Comparison of ENCODE assay signal across 1 cellular context in genomic region chr19:17843908-17844490, GRCh38.
TF ChIP-seq lines count a peak whose summit lies in the region.

No MANE protein-coding gene starts in this region.

TF ChIP-seq in H1, 55 proteins besides CTCF, POLR2A, EP300 and RAD21:
- TF ChIP-seq EZH2 (IDR thresholded peaks at IDR 0.05; ENCODE audit: low read depth, low read length, severe bottlenecking) = no peak
- TF ChIP-seq GTF2F1 (IDR thresholded peaks at IDR 0.05; ENCODE audit: borderline replicate concordance, low read depth, low read length) = no peak
- TF ChIP-seq, protein P1, sequence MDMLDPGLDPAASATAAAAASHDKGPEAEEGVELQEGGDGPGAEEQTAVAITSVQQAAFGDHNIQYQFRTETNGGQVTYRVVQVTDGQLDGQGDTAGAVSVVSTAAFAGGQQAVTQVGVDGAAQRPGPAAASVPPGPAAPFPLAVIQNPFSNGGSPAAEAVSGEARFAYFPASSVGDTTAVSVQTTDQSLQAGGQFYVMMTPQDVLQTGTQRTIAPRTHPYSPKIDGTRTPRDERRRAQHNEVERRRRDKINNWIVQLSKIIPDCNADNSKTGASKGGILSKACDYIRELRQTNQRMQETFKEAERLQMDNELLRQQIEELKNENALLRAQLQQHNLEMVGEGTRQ (IDR thresholded peaks at IDR 0.05; ENCODE audit: low read length) = no peak
- TF ChIP-seq, protein P2, sequence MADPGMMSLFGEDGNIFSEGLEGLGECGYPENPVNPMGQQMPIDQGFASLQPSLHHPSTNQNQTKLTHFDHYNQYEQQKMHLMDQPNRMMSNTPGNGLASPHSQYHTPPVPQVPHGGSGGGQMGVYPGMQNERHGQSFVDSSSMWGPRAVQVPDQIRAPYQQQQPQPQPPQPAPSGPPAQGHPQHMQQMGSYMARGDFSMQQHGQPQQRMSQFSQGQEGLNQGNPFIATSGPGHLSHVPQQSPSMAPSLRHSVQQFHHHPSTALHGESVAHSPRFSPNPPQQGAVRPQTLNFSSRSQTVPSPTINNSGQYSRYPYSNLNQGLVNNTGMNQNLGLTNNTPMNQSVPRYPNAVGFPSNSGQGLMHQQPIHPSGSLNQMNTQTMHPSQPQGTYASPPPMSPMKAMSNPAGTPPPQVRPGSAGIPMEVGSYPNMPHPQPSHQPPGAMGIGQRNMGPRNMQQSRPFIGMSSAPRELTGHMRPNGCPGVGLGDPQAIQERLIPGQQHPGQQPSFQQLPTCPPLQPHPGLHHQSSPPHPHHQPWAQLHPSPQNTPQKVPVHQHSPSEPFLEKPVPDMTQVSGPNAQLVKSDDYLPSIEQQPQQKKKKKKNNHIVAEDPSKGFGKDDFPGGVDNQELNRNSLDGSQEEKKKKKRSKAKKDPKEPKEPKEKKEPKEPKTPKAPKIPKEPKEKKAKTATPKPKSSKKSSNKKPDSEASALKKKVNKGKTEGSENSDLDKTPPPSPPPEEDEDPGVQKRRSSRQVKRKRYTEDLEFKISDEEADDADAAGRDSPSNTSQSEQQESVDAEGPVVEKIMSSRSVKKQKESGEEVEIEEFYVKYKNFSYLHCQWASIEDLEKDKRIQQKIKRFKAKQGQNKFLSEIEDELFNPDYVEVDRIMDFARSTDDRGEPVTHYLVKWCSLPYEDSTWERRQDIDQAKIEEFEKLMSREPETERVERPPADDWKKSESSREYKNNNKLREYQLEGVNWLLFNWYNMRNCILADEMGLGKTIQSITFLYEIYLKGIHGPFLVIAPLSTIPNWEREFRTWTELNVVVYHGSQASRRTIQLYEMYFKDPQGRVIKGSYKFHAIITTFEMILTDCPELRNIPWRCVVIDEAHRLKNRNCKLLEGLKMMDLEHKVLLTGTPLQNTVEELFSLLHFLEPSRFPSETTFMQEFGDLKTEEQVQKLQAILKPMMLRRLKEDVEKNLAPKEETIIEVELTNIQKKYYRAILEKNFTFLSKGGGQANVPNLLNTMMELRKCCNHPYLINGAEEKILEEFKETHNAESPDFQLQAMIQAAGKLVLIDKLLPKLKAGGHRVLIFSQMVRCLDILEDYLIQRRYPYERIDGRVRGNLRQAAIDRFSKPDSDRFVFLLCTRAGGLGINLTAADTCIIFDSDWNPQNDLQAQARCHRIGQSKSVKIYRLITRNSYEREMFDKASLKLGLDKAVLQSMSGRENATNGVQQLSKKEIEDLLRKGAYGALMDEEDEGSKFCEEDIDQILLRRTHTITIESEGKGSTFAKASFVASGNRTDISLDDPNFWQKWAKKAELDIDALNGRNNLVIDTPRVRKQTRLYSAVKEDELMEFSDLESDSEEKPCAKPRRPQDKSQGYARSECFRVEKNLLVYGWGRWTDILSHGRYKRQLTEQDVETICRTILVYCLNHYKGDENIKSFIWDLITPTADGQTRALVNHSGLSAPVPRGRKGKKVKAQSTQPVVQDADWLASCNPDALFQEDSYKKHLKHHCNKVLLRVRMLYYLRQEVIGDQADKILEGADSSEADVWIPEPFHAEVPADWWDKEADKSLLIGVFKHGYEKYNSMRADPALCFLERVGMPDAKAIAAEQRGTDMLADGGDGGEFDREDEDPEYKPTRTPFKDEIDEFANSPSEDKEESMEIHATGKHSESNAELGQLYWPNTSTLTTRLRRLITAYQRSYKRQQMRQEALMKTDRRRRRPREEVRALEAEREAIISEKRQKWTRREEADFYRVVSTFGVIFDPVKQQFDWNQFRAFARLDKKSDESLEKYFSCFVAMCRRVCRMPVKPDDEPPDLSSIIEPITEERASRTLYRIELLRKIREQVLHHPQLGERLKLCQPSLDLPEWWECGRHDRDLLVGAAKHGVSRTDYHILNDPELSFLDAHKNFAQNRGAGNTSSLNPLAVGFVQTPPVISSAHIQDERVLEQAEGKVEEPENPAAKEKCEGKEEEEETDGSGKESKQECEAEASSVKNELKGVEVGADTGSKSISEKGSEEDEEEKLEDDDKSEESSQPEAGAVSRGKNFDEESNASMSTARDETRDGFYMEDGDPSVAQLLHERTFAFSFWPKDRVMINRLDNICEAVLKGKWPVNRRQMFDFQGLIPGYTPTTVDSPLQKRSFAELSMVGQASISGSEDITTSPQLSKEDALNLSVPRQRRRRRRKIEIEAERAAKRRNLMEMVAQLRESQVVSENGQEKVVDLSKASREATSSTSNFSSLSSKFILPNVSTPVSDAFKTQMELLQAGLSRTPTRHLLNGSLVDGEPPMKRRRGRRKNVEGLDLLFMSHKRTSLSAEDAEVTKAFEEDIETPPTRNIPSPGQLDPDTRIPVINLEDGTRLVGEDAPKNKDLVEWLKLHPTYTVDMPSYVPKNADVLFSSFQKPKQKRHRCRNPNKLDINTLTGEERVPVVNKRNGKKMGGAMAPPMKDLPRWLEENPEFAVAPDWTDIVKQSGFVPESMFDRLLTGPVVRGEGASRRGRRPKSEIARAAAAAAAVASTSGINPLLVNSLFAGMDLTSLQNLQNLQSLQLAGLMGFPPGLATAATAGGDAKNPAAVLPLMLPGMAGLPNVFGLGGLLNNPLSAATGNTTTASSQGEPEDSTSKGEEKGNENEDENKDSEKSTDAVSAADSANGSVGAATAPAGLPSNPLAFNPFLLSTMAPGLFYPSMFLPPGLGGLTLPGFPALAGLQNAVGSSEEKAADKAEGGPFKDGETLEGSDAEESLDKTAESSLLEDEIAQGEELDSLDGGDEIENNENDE (IDR thresholded peaks at IDR 0.05; ENCODE audit: insufficient replicate concordance, low read length) = no peak
- no peak for TF ChIP-seq SP1 (IDR thresholded peaks at IDR 0.05; ENCODE audit: low read depth, low read length)
- TF ChIP-seq TCF12 (IDR thresholded peaks at IDR 0.05; ENCODE audit: low read depth, low read length) = no peak
- no peak for TF ChIP-seq RBBP5 (IDR thresholded peaks at IDR 0.05; ENCODE audit: borderline replicate concordance, low read depth, low read length)
- TF ChIP-seq ZNF274 (IDR thresholded peaks at IDR 0.05; ENCODE audit: borderline replicate concordance, extremely low read depth, low read length) = no peak
- TF ChIP-seq TAF7 (optimal IDR thresholded peaks at IDR 0.05; ENCODE audit: borderline replicate concordance, low read depth, low read length) = no peak
- TF ChIP-seq, protein P3, sequence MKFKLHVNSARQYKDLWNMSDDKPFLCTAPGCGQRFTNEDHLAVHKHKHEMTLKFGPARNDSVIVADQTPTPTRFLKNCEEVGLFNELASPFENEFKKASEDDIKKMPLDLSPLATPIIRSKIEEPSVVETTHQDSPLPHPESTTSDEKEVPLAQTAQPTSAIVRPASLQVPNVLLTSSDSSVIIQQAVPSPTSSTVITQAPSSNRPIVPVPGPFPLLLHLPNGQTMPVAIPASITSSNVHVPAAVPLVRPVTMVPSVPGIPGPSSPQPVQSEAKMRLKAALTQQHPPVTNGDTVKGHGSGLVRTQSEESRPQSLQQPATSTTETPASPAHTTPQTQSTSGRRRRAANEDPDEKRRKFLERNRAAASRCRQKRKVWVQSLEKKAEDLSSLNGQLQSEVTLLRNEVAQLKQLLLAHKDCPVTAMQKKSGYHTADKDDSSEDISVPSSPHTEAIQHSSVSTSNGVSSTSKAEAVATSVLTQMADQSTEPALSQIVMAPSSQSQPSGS (IDR thresholded peaks at IDR 0.05; ENCODE audit: low read length) = no peak
- no peak for TF ChIP-seq SIN3A (conservative IDR thresholded peaks at IDR 0.05 in 1 of 2, IDR thresholded peaks at IDR 0.05 in 1 of 2; ENCODE audit: low read depth in 1 of 2, low read length in 2 of 2)
- TF ChIP-seq, protein P4, sequence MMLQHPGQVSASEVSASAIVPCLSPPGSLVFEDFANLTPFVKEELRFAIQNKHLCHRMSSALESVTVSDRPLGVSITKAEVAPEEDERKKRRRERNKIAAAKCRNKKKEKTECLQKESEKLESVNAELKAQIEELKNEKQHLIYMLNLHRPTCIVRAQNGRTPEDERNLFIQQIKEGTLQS (IDR thresholded peaks at IDR 0.05; ENCODE audit: insufficient read depth, low read depth, low read length) = no peak
- no peak for TF ChIP-seq GABPA (IDR thresholded peaks at IDR 0.05; ENCODE audit: borderline replicate concordance, insufficient read depth, low read length)
- no peak for TF ChIP-seq RXRA (IDR thresholded peaks at IDR 0.05; ENCODE audit: insufficient read depth, low read depth, low read length)
- no peak for TF ChIP-seq POU5F1 (IDR thresholded peaks at IDR 0.05; ENCODE audit: low read depth, low read length)
- TF ChIP-seq BCL11A (IDR thresholded peaks at IDR 0.05; ENCODE audit: low read depth in 2 of 2, low read length in 2 of 2) = no peak
- TF ChIP-seq KDM5A (IDR thresholded peaks at IDR 0.05; ENCODE audit: low read length) = no peak
- no peak for TF ChIP-seq RNF2 (IDR thresholded peaks at IDR 0.05; ENCODE audit: borderline replicate concordance, low read depth, low read length, missing control alignments, poor library complexity, severe bottlenecking)
